In the genomic region with DNA sequence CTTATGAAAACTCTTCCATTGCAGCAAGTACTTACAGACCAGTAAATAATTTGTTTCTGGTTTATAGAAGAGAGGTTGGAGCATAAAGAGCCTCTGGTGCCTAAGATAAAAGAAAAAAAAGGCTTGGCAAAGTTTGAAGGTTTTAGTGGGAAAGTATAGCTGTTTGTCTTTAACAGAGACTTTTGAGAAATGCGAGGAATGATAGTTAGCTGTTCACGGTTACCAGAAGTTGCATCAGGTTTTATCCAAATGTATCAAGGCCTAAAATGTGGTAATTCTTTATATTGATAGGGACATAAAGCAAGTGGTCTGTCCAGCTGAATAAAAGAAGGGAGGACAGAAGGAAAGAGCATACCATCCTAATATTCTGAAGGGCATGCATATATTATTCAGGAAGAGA, we compare ENCODE assay signal across 11 cellular contexts. TPM values are rescaled to one million over a fixed set of nuclear protein-coding genes. Genes with fewer than 3 reads are reported as not detected.
DNase-seq lines count a peak whose midpoint lies in the region; ATAC-seq and TF ChIP-seq lines count a peak whose summit lies in the region.
"Had no signal": no experiment of that assay in that cellular context is flagged by ENCODE, and none has a peak within 500 bp of the region (broad histone marks: within the 10 kb centered on the region; RNA-seq: fewer than 3 reads in every experiment).

No MANE protein-coding gene starts in this region.

- peaks cover 14% of the 10 kb centered on the region for H3K36me3 Mint-ChIP-seq in memory B cell

- intact Hi-C loops in heart left ventricle (cut with DNase I), result no loop called here

- H3K27me3 Mint-ChIP-seq in memory B cell, result no peaks in the 10 kb centered on the region

- CTCF ChIA-PET in AG04449 (lab: Yijun Ruan, JAX) (interaction anchor here (0.5 to 1.6 kb wide), 2 partner anchors 348 to 765 kb away, joined by 3 to 4 read pairs; no protein-coding TSS in a partner anchor), GM10248 (lab: Yijun Ruan, JAX) (no interaction called here)

- peak overlapping the region; percentile 75 for H3K27ac Mint-ChIP-seq in memory B cell
- H3K27ac Mint-ChIP-seq: neural progenitor cell had no signal

- no peak overlapping the region for H3K27ac ChIP-seq in heart left ventricle
- H3K27ac ChIP-seq: neural progenitor cell had no signal

- no peak for TF ChIP-seq CTCF in AG04449 (IDR thresholded peaks at IDR 0.05; ENCODE audit: insufficient read depth, low read length, missing control alignments)
- no peak for TF ChIP-seq CTCF in GM10248 (IDR thresholded peaks at IDR 0.05; ENCODE audit: control extremely low read depth, extremely low read depth, low read depth, missing control alignments)
- TF ChIP-seq CTCF in heart left ventricle (IDR thresholded peaks at IDR 0.05), result no peak
- no peak for TF ChIP-seq CTCF in GM13976 (IDR thresholded peaks at IDR 0.05; ENCODE audit: borderline replicate concordance, control extremely low read depth, extremely low read depth, insufficient read depth, missing control alignments)

- H3K4me1 Mint-ChIP-seq in memory B cell, result peaks cover 31% of the 10 kb centered on the region

- TF ChIP-seq POLR2A in heart left ventricle (IDR thresholded peaks at IDR 0.05), result no peak

- H3K4me1 ChIP-seq in adipocyte (ENCODE audit: control insufficient read depth, insufficient read depth, low read length) (peaks cover 14% of the 10 kb centered on the region), heart left ventricle (peaks cover 0 to 42% (median 20%) of the 10 kb centered on the region in 12 donors)

- ATAC-seq in memory B cell (ENCODE audit: low read depth), result no peak
- ATAC-seq in heart left ventricle, result no peak

- no peaks in the 10 kb centered on the region for H3K9me3 ChIP-seq in adipocyte (ENCODE audit: control insufficient read depth, low read length)
- no peaks in the 10 kb centered on the region for H3K9me3 ChIP-seq in heart left ventricle

- in situ Hi-C loops in GM13976 (cut with MboI; ENCODE audit: low sequenced_read_pairs, unreplicated experiment), result no loop called here

- no peaks in the 10 kb centered on the region for H3K27me3 ChIP-seq in adipocyte (replicated peaks; ENCODE audit: control insufficient read depth, insufficient read depth, low read length)
- no peaks in the 10 kb centered on the region for H3K27me3 ChIP-seq in heart left ventricle
- H3K27me3 ChIP-seq: neural progenitor cell had no signal

- H3K4me3 Mint-ChIP-seq in memory B cell, result no peak overlapping the region
- H3K4me3 Mint-ChIP-seq: neural progenitor cell had no signal

- H3K36me3 ChIP-seq in adipocyte (ENCODE audit: control insufficient read depth, insufficient read depth, low read length, severe bottlenecking), result peaks cover 21% of the 10 kb centered on the region
- H3K36me3 ChIP-seq in heart left ventricle, result peaks cover 0 to 10% (median 0%) of the 10 kb centered on the region in 9 donors
- H3K36me3 ChIP-seq: neural progenitor cell had no signal

- 44 to 63% (median 62%) methylated on average over 2 of the region's 2 CpGs for WGBS in heart left ventricle, 4 donors

- DNase-seq in AG04449 (ENCODE audit: low read depth, low spot score) (peak; percentile 66), GM04504 (ENCODE audit: low read depth) (peak; percentile 53), adipocyte (ENCODE audit: low read depth) (peak; percentile 88), memory B cell (ENCODE audit: low spot score in 2 of 2) (no peak), GM10248 (ENCODE audit: extremely low spot score) (no peak), heart left ventricle (no peak), GM13976 (ENCODE audit: low spot score) (no peak), NCI-H2029 treated with DMSO at 0.1 percent for 48 hours (lab: John Stamatoyannopoulos, UW) (no peak)
- DNase-seq: activated CD4-positive, alpha-beta T cell treated with anti-CD3 and anti-CD28 coated beads, Interleukin-2, amount 50 U/mL, for 4 hours; NCI-H82 had no signal

- no peak overlapping the region for H3K9ac ChIP-seq in adipocyte (ENCODE audit: low read length)
- H3K9ac ChIP-seq: neural progenitor cell had no signal

- no peaks in the 10 kb centered on the region for H3K9me3 Mint-ChIP-seq in memory B cell

- POLR2A ChIA-PET in AG04449 (lab: Yijun Ruan, JAX) (no interaction called here), GM10248 (lab: Yijun Ruan, JAX) (no interaction called here)

- H3K4me3 ChIP-seq in AG04449 (ENCODE audit: low read depth, low read length) (no peak overlapping the region), adipocyte (ENCODE audit: low read length) (no peak overlapping the region), heart left ventricle (no peak overlapping the region)
- H3K4me3 ChIP-seq: neural progenitor cell had no signal

RNA-seq across cellular contexts. Expression of a gene that starts 29.3 kb away (rescaled TPM):
- total RNA-seq in heart left ventricle, result 10 to 100 TPM in 8 of 9 donors, 1 to 10 TPM in 1; 9.2 to 25.3 (median 12.5) TPM
- 10 to 100 TPM in 1 of 2 donors, 1 to 10 TPM in 1; 4.2 to 26.6 TPM for polyA plus RNA-seq in heart left ventricle

Comparison
In these comparisons a context has a peak if more than half of its experiments do, and no peak if none do; other contexts are left out.
1. DNase-seq: peak in AG04449 (single experiment), GM04504 (single experiment) and adipocyte (single experiment); none in memory B cell (0 of 2), GM10248 (single experiment), heart left ventricle (0 of 5), GM13976 (single experiment) and NCI-H2029 treated with DMSO at 0.1 percent for 48 hours (single experiment).